ENCODE assay signal across 1 cellular context in genomic region chr2:72895759-72896281, GRCh38.
TF ChIP-seq lines count a peak whose summit lies in the region.

No MANE protein-coding gene starts in this region.

TF ChIP-seq in HepG2, 621 proteins besides CTCF, POLR2A, EP300 and RAD21 (continued from another document):
- TF ChIP-seq ZNF30 (CRISPR knock-in tag; IDR thresholded peaks at IDR 0.05) (no peak), KMT2A (CRISPR knock-in tag; IDR thresholded peaks at IDR 0.05) (no peak)
TF ChIP-seq in HepG2: peak in this region for 18.
